ENCODE assay signal across 1 cellular context in the genomic region with DNA sequence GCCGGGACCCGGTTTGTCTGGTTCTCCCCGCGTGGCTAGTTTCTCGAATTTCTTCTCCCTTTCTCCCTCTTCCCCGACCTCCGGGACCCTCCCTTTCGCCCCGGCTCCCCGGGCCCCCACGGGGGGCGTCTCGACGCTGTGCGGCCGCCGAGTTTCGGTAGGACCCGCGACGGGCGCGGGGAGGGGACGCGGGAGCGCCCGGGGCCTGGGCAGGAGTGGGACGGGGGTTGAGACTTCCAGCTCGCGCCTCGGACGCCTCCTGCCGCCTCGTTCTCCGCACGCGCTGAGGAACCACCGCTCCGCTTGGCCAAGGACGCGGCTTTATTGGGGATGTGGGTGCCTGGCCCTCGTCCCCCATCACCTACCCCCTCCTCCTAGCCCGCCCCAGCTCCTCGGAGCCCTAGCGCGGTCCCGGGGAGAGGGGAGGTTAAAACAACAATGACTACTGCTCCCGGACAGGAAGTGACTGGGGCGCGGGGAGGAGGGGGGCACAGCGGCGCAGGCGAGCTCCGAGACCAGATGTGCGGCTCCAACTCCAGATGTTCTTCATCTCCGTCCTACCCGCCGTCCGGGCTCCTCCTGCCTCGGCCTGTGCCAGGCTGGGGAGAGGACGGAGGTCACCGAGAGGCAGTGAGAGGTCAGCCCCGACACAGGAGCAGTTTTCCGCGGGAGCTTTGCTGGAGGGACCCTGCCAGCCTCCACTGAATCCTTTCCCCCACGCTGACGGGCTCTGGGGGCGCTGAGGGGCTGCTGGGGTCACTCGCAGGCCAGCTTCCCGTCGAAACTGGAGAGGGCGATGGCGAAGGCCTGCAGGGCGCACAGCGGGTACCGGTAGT.
TF ChIP-seq lines count a peak whose summit lies in the region.

No MANE protein-coding gene starts in this region.

TF ChIP-seq in A549, 52 proteins besides CTCF, POLR2A, EP300 and RAD21 (continued from another document):
- TF ChIP-seq, protein P1, sequence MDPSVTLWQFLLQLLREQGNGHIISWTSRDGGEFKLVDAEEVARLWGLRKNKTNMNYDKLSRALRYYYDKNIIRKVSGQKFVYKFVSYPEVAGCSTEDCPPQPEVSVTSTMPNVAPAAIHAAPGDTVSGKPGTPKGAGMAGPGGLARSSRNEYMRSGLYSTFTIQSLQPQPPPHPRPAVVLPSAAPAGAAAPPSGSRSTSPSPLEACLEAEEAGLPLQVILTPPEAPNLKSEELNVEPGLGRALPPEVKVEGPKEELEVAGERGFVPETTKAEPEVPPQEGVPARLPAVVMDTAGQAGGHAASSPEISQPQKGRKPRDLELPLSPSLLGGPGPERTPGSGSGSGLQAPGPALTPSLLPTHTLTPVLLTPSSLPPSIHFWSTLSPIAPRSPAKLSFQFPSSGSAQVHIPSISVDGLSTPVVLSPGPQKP (IDR thresholded peaks at IDR 0.05; ENCODE audit: low read depth, low read length) = no peak
- TF ChIP-seq SREBF2 (IDR thresholded peaks at IDR 0.05) = no peak
- no peak for TF ChIP-seq HOXA7 (CRISPR knock-in tag; IDR thresholded peaks at IDR 0.05)
- TF ChIP-seq NPAS2 (CRISPR knock-in tag; IDR thresholded peaks at IDR 0.05; ENCODE audit: borderline replicate concordance) = no peak
- no peak for TF ChIP-seq EHF (CRISPR knock-in tag; IDR thresholded peaks at IDR 0.05)
- TF ChIP-seq RNF2 (IDR thresholded peaks at IDR 0.05; ENCODE audit: borderline replicate concordance, low read depth) = peak; percentile 71; the same call in 1 of the 2 replicates
- TF ChIP-seq, protein P2, sequence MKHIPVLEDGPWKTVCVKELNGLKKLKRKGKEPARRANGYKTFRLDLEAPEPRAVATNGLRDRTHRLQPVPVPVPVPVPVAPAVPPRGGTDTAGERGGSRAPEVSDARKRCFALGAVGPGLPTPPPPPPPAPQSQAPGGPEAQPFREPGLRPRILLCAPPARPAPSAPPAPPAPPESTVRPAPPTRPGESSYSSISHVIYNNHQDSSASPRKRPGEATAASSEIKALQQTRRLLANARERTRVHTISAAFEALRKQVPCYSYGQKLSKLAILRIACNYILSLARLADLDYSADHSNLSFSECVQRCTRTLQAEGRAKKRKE (CRISPR knock-in tag; IDR thresholded peaks at IDR 0.05; ENCODE audit: low read depth) = 0 out of 2 replicates have a peak, but pooled peaks have one; percentile 31
- no peak for TF ChIP-seq HOXB13 (CRISPR knock-in tag; IDR thresholded peaks at IDR 0.05; ENCODE audit: low read depth)
- TF ChIP-seq FOSL2 (IDR thresholded peaks at IDR 0.05) = no peak
- no peak for TF ChIP-seq FOSL2 (CRISPR knock-in tag; IDR thresholded peaks at IDR 0.05)
- TF ChIP-seq MAZ (IDR thresholded peaks at IDR 0.05; ENCODE audit: borderline replicate concordance, low read depth, low read length) = no peak
- TF ChIP-seq, protein P3, sequence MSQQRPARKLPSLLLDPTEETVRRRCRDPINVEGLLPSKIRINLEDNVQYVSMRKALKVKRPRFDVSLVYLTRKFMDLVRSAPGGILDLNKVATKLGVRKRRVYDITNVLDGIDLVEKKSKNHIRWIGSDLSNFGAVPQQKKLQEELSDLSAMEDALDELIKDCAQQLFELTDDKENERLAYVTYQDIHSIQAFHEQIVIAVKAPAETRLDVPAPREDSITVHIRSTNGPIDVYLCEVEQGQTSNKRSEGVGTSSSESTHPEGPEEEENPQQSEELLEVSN (IDR thresholded peaks at IDR 0.05; ENCODE audit: borderline replicate concordance, low read depth) = peak; percentile 88
- no peak for TF ChIP-seq ZFP36 (IDR thresholded peaks at IDR 0.05; ENCODE audit: borderline replicate concordance, partially characterized antibody)
- TF ChIP-seq EHMT2 (IDR thresholded peaks at IDR 0.05; ENCODE audit: low read depth) = no peak
- TF ChIP-seq TFCP2L1 (CRISPR knock-in tag; IDR thresholded peaks at IDR 0.05) = no peak
- TF ChIP-seq CBX8 (IDR thresholded peaks at IDR 0.05) = no peak
- TF ChIP-seq, protein P4, sequence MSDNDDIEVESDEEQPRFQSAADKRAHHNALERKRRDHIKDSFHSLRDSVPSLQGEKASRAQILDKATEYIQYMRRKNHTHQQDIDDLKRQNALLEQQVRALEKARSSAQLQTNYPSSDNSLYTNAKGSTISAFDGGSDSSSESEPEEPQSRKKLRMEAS (IDR thresholded peaks at IDR 0.05) = peak; percentile 77
- TF ChIP-seq SMC3 (IDR thresholded peaks at IDR 0.05) = no peak
- TF ChIP-seq POLR2AphosphoS2 (conservative IDR thresholded peaks at IDR 0.05; ENCODE audit: low read length) = no peak
- no peak for TF ChIP-seq CEBPB (IDR thresholded peaks at IDR 0.05)
- TF ChIP-seq MAFK (IDR thresholded peaks at IDR 0.05; ENCODE audit: partially characterized antibody) = no peak
- no peak for TF ChIP-seq CHD2 (IDR thresholded peaks at IDR 0.05; ENCODE audit: low read length, partially characterized antibody)
- TF ChIP-seq ZSCAN20 (CRISPR knock-in tag; IDR thresholded peaks at IDR 0.05) = no peak
- no peak for TF ChIP-seq KDM5A (IDR thresholded peaks at IDR 0.05)
- no peak for TF ChIP-seq JUN (IDR thresholded peaks at IDR 0.05)
